ENCODE assay signal across 21 cellular contexts in genomic region chrX:129193357-129193756, GRCh38.
DNase-seq lines count a peak whose midpoint lies in the region; ATAC-seq, FAIRE-seq and TF ChIP-seq lines count a peak whose summit lies in the region.
"Had no signal": no experiment of that assay in that cellular context is flagged by ENCODE, and none has a peak within 500 bp of the region (broad histone marks: within the 10 kb centered on the region; RNA-seq: fewer than 3 reads in every experiment).

No MANE protein-coding gene starts in this region.

- ATAC-seq in HepG2, result peak; percentile 75
- ATAC-seq: activated CD8-positive, alpha-beta T cell treated with anti-CD3 and anti-CD28 coated beads, Interleukin-2, amount 10 ng/mL, durations not matched to agents 7 days and 5 days; HCT116; left lobe of liver; Panc1; stimulated activated effector memory CD8-positive, alpha-beta T cell treated with anti-CD3 and anti-CD28 coated beads, Interleukin-12 subunit alpha, Interleukin-12 subunit beta, amount 100 ng/mL, for 72 hours; T-cell had no signal

- H3K27me3 ChIP-seq in Peyer's patch (no peaks in the 10 kb centered on the region), HepG2 (ENCODE audit: control insufficient read depth in 1 of 2, insufficient read depth in 2 of 2, low read length in 2 of 2) (no peaks in the 10 kb centered on the region), prostate gland (replicated peaks; ENCODE audit: insufficient read depth) (no peaks in the 10 kb centered on the region), ascending aorta (no peaks in the 10 kb centered on the region)

- H3K9me3 ChIP-seq in Peyer's patch (no peaks in the 10 kb centered on the region), HepG2 (ENCODE audit: low read length) (no peaks in the 10 kb centered on the region), prostate gland (no peaks in the 10 kb centered on the region), ascending aorta (no peaks in the 10 kb centered on the region)

- H3K36me3 ChIP-seq in Peyer's patch, result no peaks in the 10 kb centered on the region
- no peaks in the 10 kb centered on the region for H3K36me3 ChIP-seq in HepG2 (replicated peaks in 1 of 2; ENCODE audit: control insufficient read depth in 1 of 2, insufficient read depth in 2 of 2, low read length in 2 of 2)
- H3K36me3 ChIP-seq in prostate gland, result no peaks in the 10 kb centered on the region
- no peaks in the 10 kb centered on the region for H3K36me3 ChIP-seq in ascending aorta
- H3K36me3 ChIP-seq: WERI-Rb-1 had no signal

- H3K4me1 ChIP-seq in Peyer's patch (no peaks in the 10 kb centered on the region), HepG2 (ENCODE audit: insufficient read depth, low read length) (peaks cover 36% of the 10 kb centered on the region), prostate gland (replicated peaks) (no peaks in the 10 kb centered on the region), ascending aorta (no peaks in the 10 kb centered on the region)

- 68% methylated on average over 2 of the region's 4 CpGs for WGBS in HepG2 (ENCODE audit: low lambda C conversion rate)
- WGBS in prostate gland, result 71% methylated on average over 4 of the region's 4 CpGs

- no peak for TF ChIP-seq RAD21 in HepG2 (CRISPR knock-in tag; IDR thresholded peaks at IDR 0.05)

- intact Hi-C loops in HepG2 (cut with micrococcal nuclease; ENCODE audit: unreplicated experiment), result no loop called here
- intact Hi-C loops in prostate gland (cut with DNase I), result no loop called here
- intact Hi-C loops in ascending aorta (cut with DNase I), result no loop called here

- 0 out of 2 replicates have a peak overlapping the region, but pooled peaks have one; percentile 3 for H3K4me2 ChIP-seq in HepG2 (ENCODE audit: low read depth, low read length)

- FAIRE-seq in HepG2 (lab: Jason Lieb, UNC), result peak; percentile 4
- FAIRE-seq: GM18507, GM19239 had no signal

- H3K27ac ChIP-seq in Peyer's patch (no peak overlapping the region), HepG2 (ENCODE audit: extremely low read length, insufficient read depth, low read length) (no peak overlapping the region), prostate gland (no peak overlapping the region), ascending aorta (no peak overlapping the region)
- H3K27ac ChIP-seq: skin epidermis, WERI-Rb-1 had no signal

- CTCF ChIA-PET in HepG2 (lab: Yijun Ruan, JAX; ENCODE audit: low intra/inter-chr PET ratio, low total read pairs), result no interaction called here

- H3K79me2 ChIP-seq in HepG2 (ENCODE audit: insufficient read depth, low read length), result no peaks in the 10 kb centered on the region

- TF ChIP-seq POLR2A in Peyer's patch (IDR thresholded peaks at IDR 0.05) (no peak), HepG2 (IDR thresholded peaks at IDR 0.05; ENCODE audit: insufficient read depth in 1 of 2, low read depth in 2 of 2, low read length in 2 of 2) (no peak), prostate gland (IDR thresholded peaks at IDR 0.05) (no peak)

- in situ Hi-C loops in HepG2 (cut with HindIII; ENCODE audit: extremely low pct_ligation_motif_present, low pct_unique_long_range_greater_than_20kb), result no loop called here
- in situ Hi-C loops in KBM-7 (cut with MboI; ENCODE audit: low pct_unique_long_range_greater_than_20kb, low sequenced_read_pairs), result no loop called here

- no peak for TF ChIP-seq CTCF in Peyer's patch (IDR thresholded peaks at IDR 0.05)
- TF ChIP-seq CTCF in HepG2 (CRISPR knock-in tag; IDR thresholded peaks at IDR 0.05), result no peak
- no peak for TF ChIP-seq CTCF in prostate gland (IDR thresholded peaks at IDR 0.05)
- no peak for TF ChIP-seq CTCF in ascending aorta (IDR thresholded peaks at IDR 0.05)

- no peak overlapping the region for H2AFZ ChIP-seq in HepG2 (ENCODE audit: low read length)

- no peak overlapping the region for H3K9ac ChIP-seq in HepG2 (ENCODE audit: insufficient read depth, low read depth, low read length)

- no peaks in the 10 kb centered on the region for H4K20me1 ChIP-seq in HepG2 (ENCODE audit: insufficient read depth, low read length)

- no peak overlapping the region for H3K4me3 ChIP-seq in Peyer's patch
- no peak overlapping the region for H3K4me3 ChIP-seq in HepG2 (replicated peaks in 1 of 3; ENCODE audit: insufficient read depth in 1 of 3, low read depth in 2 of 3, low read length in 3 of 3)
- H3K4me3 ChIP-seq in prostate gland, result no peak overlapping the region
- H3K4me3 ChIP-seq in ascending aorta, result no peak overlapping the region
- H3K4me3 ChIP-seq: skin epidermis had no signal

- POLR2A ChIA-PET in HepG2 (lab: Yijun Ruan, JAX), result no interaction called here

- DNase-seq in DMS153 (lab: John Stamatoyannopoulos, UW), result peak; percentile 6
- peak; percentile 14 for DNase-seq in NCI-H1092 (lab: John Stamatoyannopoulos, UW)
- DNase-seq in Peyer's patch, result peak in 2 of 3 donors; percentile 59 to 65
- DNase-seq in HepG2 (ENCODE audit: low spot score), result peak; percentile 21
- no peak for DNase-seq in prostate gland (ENCODE audit: low spot score)
- no peak for DNase-seq in KBM-7
- DNase-seq in ascending aorta (ENCODE audit: low spot score in 2 of 2), result no peak
- DNase-seq: activated CD8-positive, alpha-beta T cell treated with anti-CD3 and anti-CD28 coated beads, Interleukin-2, amount 10 ng/mL, durations not matched to agents 7 days and 5 days; activated naive CD8-positive, alpha-beta T cell treated with anti-CD3 and anti-CD28 coated beads, Interleukin-2, amount 10 ng/mL, durations not matched to agents 7 days and 5 days; DMS53; effector memory CD4-positive, alpha-beta T cell; NCI-H345; T-cell; WERI-Rb-1 had no signal

- BruUV-seq in HepG2 (replicated peaks; lab: Mats Ljungman, UMichigan), result no TSS peak

- TF ChIP-seq EP300 in HepG2 (IDR thresholded peaks at IDR 0.05; ENCODE audit: low read depth in 2 of 2, low read length in 2 of 2), result no peak
- TF ChIP-seq EP300 in HepG2 (CRISPR knock-in tag; IDR thresholded peaks at IDR 0.05; ENCODE audit: borderline replicate concordance), result no peak

TF ChIP-seq in HepG2, 621 proteins besides CTCF, POLR2A, EP300 and RAD21 (continues in another document):
- TF ChIP-seq ZNF770 (CRISPR knock-in tag; IDR thresholded peaks at IDR 0.05) (no peak), PRMT3 (CRISPR knock-in tag; IDR thresholded peaks at IDR 0.05; ENCODE audit: borderline replicate concordance, low read depth) (no peak), ZNF432 (CRISPR knock-in tag; IDR thresholded peaks at IDR 0.05; ENCODE audit: borderline replicate concordance) (no peak), ARID5B (CRISPR knock-in tag; IDR thresholded peaks at IDR 0.05) (0 out of 2 replicates have a peak, but pooled peaks have one; percentile 9), SOX13 (IDR thresholded peaks at IDR 0.05) (no peak), SOX13 (CRISPR knock-in tag; conservative IDR thresholded peaks at IDR 0.05 in 1 of 2, IDR thresholded peaks at IDR 0.05 in 1 of 2) (0 out of 4 replicates have a peak, but pooled peaks of 1 of the 2 experiments have one; percentile 20)

Comparison
In these comparisons a context has a peak if more than half of its experiments do, and no peak if none do; other contexts are left out.
1. DNase-seq: peak in DMS153 (single experiment), NCI-H1092 (single experiment), Peyer's patch (2 of 3) and HepG2 (single experiment); none in prostate gland (single experiment), KBM-7 (single experiment) and ascending aorta (0 of 2).